In the genomic region with DNA sequence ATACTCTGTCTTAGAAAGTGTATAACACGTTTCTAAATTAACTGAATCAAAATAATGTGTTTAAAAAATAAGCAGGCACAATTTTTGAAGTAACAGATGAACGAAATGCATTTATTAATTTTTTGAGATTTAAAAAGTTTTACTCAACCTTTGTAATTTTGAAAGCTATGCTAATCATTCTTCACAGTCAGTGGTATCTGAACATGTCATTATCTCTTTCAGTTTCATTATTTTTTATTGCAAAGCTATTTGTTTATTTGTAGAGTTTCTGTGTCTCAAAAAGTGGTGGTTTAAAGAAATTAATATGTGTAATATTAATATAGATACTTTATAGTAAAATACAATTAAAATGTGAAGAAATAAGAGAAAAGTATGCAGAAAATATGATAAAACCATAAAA, we compare ENCODE assay signal across 28 cellular contexts.
"Had no signal": no experiment of that assay in that cellular context is flagged by ENCODE, and none has a peak within 500 bp of the region (broad histone marks: within the 10 kb centered on the region; RNA-seq: fewer than 3 reads in every experiment).

No MANE protein-coding gene starts in this region.

- H3K27ac ChIP-seq: epithelial cell of prostate, gastroesophageal sphincter, heart left ventricle, hepatocyte, prostate gland, right atrium auricular region, sigmoid colon, stomach, thyroid gland, vagina had no signal

- H3K27ac Mint-ChIP-seq: mesothelial cell of epicardium; nephron progenitor cell; stimulated activated effector memory CD8-positive, alpha-beta T cell treated with anti-CD3 and anti-CD28 coated beads, Interleukin-12 subunit alpha, Interleukin-12 subunit beta, amount 100 ng/mL, for 72 hours had no signal

- H3K36me3 Mint-ChIP-seq: naive B cell; stimulated activated effector memory CD8-positive, alpha-beta T cell treated with anti-CD3 and anti-CD28 coated beads, Interleukin-12 subunit alpha, Interleukin-12 subunit beta, amount 100 ng/mL, for 72 hours had no signal

- H3K4me1 Mint-ChIP-seq: mesothelial cell of epicardium; naive B cell; nephron progenitor cell; stimulated activated effector memory CD8-positive, alpha-beta T cell treated with anti-CD3 and anti-CD28 coated beads, Interleukin-12 subunit alpha, Interleukin-12 subunit beta, amount 100 ng/mL, for 72 hours had no signal

- H2AFZ ChIP-seq: hepatocyte had no signal

- H3K4me3 Mint-ChIP-seq: mesothelial cell of epicardium; naive B cell; nephron progenitor cell; stimulated activated effector memory CD8-positive, alpha-beta T cell treated with anti-CD3 and anti-CD28 coated beads, Interleukin-12 subunit alpha, Interleukin-12 subunit beta, amount 100 ng/mL, for 72 hours had no signal

- H3K27me3 ChIP-seq: dorsolateral prefrontal cortex, gastroesophageal sphincter, heart left ventricle, hepatocyte, right atrium auricular region, sigmoid colon, stomach, thyroid gland, vagina had no signal

- H3K4me3 ChIP-seq: gastroesophageal sphincter, heart left ventricle, hepatocyte, lung, mucosa of descending colon, prostate gland, right atrium auricular region, sigmoid colon, stomach, thyroid gland, vagina had no signal

- H3K36me3 ChIP-seq: gastroesophageal sphincter, prostate gland, right atrium auricular region, sigmoid colon, stomach, thyroid gland, vagina had no signal

- H3K9me3 ChIP-seq: gastroesophageal sphincter, heart left ventricle, mucosa of descending colon, prostate gland, right atrium auricular region, sigmoid colon, stomach, thyroid gland, vagina had no signal

- FAIRE-seq: kidney had no signal

- DNase-seq: dorsolateral prefrontal cortex; effector CD4-positive, alpha-beta T cell; foreskin fibroblast; heart left ventricle; kidney; mesenchymal stem cell; mucosa of descending colon; naive B cell; nephron progenitor cell; nucleus accumbens; sigmoid colon; stimulated activated CD4-positive, alpha-beta T cell treated with anti-CD3 and anti-CD28 coated beads, Interleukin-2, amount 100 ng/mL, for 24 hours; stimulated activated CD4-positive, alpha-beta T cell treated with anti-CD3 and anti-CD28 coated beads, Interleukin-4, amount 100 ng/mL, for 24 hours; stimulated activated naive CD4-positive, alpha-beta T cell treated with Interleukin-2 at 50 U/mL for 16 hours; stomach; thyroid gland; trophoblast cell had no signal

- ATAC-seq: esophagus mucosa; gastroesophageal sphincter; heart left ventricle; left lobe of liver; mucosa of descending colon; stimulated activated effector memory CD8-positive, alpha-beta T cell treated with anti-CD3 and anti-CD28 coated beads, Interleukin-12 subunit alpha, Interleukin-12 subunit beta, amount 100 ng/mL, for 72 hours had no signal

- H3K4me1 ChIP-seq: gastroesophageal sphincter, heart left ventricle, prostate gland, stomach, thyroid gland, vagina had no signal

- H3K4me2 ChIP-seq: hepatocyte had no signal
